ENCODE assay signal across 1 cellular context in the genomic region with DNA sequence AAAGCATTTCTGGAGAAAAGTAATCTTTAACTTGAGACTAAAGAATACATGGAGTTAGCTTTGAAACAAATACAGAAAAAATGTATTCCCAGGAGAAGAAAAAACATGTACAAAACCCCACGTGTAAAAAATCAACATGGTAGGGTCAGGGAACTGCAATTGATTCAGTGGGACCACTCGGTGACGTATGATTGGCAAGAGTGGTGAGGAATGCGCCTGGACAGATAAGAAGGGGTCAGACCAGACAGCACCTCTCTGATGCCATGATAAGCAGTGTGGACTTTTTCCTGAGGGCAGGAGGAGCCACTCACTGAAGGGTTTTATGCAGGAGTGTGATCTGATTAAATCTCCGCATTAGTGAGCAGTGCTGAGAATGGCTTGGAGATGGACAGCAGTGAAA.
A peak's percentile ranks its signal among the peaks of the same experiment; 100 is the strongest.
TF ChIP-seq lines count a peak whose summit lies in the region.

No MANE protein-coding gene starts in this region.

TF ChIP-seq in HepG2, 621 proteins besides CTCF, POLR2A, EP300 and RAD21 (continued from another document and continues in another):
- TF ChIP-seq, protein P1, sequence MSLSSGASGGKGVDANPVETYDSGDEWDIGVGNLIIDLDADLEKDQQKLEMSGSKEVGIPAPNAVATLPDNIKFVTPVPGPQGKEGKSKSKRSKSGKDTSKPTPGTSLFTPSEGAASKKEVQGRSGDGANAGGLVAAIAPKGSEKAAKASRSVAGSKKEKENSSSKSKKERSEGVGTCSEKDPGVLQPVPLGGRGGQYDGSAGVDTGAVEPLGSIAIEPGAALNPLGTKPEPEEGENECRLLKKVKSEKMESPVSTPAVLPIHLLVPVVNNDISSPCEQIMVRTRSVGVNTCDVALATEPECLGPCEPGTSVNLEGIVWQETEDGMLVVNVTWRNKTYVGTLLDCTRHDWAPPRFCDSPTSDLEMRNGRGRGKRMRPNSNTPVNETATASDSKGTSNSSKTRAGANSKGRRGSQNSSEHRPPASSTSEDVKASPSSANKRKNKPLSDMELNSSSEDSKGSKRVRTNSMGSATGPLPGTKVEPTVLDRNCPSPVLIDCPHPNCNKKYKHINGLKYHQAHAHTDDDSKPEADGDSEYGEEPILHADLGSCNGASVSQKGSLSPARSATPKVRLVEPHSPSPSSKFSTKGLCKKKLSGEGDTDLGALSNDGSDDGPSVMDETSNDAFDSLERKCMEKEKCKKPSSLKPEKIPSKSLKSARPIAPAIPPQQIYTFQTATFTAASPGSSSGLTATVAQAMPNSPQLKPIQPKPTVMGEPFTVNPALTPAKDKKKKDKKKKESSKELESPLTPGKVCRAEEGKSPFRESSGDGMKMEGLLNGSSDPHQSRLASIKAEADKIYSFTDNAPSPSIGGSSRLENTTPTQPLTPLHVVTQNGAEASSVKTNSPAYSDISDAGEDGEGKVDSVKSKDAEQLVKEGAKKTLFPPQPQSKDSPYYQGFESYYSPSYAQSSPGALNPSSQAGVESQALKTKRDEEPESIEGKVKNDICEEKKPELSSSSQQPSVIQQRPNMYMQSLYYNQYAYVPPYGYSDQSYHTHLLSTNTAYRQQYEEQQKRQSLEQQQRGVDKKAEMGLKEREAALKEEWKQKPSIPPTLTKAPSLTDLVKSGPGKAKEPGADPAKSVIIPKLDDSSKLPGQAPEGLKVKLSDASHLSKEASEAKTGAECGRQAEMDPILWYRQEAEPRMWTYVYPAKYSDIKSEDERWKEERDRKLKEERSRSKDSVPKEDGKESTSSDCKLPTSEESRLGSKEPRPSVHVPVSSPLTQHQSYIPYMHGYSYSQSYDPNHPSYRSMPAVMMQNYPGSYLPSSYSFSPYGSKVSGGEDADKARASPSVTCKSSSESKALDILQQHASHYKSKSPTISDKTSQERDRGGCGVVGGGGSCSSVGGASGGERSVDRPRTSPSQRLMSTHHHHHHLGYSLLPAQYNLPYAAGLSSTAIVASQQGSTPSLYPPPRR (CRISPR knock-in tag; IDR thresholded peaks at IDR 0.05; ENCODE audit: borderline replicate concordance), result peak; percentile 74; the same call in 1 of the 2 replicates
- peak; percentile 73 for TF ChIP-seq TEAD3 (CRISPR knock-in tag; optimal IDR thresholded peaks at IDR 0.05; ENCODE audit: borderline replicate concordance)
- TF ChIP-seq POGZ (CRISPR knock-in tag; IDR thresholded peaks at IDR 0.05), result peak; percentile 22; the same call in 1 of the 2 replicates
- no peak for TF ChIP-seq MED8 (CRISPR knock-in tag; IDR thresholded peaks at IDR 0.05; ENCODE audit: insufficient replicate concordance)
- peak; percentile 22; the same call in 1 of the 2 replicates for TF ChIP-seq FOXO1 (CRISPR knock-in tag; IDR thresholded peaks at IDR 0.05)
- TF ChIP-seq, protein P2, sequence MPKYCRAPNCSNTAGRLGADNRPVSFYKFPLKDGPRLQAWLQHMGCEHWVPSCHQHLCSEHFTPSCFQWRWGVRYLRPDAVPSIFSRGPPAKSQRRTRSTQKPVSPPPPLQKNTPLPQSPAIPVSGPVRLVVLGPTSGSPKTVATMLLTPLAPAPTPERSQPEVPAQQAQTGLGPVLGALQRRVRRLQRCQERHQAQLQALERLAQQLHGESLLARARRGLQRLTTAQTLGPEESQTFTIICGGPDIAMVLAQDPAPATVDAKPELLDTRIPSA (CRISPR knock-in tag; IDR thresholded peaks at IDR 0.05; ENCODE audit: borderline replicate concordance), result no peak
- peak; percentile 23; the same call in 1 of the 2 replicates for TF ChIP-seq FOXJ3 (CRISPR knock-in tag; IDR thresholded peaks at IDR 0.05; ENCODE audit: borderline replicate concordance)
- TF ChIP-seq GATAD2A (CRISPR knock-in tag; IDR thresholded peaks at IDR 0.05), result peak; percentile 93
- peak; percentile 64; the same call in 1 of the 2 replicates for TF ChIP-seq PHF21A (CRISPR knock-in tag; IDR thresholded peaks at IDR 0.05)
- TF ChIP-seq, protein P3, sequence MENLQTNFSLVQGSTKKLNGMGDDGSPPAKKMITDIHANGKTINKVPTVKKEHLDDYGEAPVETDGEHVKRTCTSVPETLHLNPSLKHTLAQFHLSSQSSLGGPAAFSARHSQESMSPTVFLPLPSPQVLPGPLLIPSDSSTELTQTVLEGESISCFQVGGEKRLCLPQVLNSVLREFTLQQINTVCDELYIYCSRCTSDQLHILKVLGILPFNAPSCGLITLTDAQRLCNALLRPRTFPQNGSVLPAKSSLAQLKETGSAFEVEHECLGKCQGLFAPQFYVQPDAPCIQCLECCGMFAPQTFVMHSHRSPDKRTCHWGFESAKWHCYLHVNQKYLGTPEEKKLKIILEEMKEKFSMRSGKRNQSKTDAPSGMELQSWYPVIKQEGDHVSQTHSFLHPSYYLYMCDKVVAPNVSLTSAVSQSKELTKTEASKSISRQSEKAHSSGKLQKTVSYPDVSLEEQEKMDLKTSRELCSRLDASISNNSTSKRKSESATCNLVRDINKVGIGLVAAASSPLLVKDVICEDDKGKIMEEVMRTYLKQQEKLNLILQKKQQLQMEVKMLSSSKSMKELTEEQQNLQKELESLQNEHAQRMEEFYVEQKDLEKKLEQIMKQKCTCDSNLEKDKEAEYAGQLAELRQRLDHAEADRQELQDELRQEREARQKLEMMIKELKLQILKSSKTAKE (CRISPR knock-in tag; IDR thresholded peaks at IDR 0.05; ENCODE audit: borderline replicate concordance), result 0 out of 2 replicates have a peak, but pooled peaks have one; percentile 11
- TF ChIP-seq, protein P4, sequence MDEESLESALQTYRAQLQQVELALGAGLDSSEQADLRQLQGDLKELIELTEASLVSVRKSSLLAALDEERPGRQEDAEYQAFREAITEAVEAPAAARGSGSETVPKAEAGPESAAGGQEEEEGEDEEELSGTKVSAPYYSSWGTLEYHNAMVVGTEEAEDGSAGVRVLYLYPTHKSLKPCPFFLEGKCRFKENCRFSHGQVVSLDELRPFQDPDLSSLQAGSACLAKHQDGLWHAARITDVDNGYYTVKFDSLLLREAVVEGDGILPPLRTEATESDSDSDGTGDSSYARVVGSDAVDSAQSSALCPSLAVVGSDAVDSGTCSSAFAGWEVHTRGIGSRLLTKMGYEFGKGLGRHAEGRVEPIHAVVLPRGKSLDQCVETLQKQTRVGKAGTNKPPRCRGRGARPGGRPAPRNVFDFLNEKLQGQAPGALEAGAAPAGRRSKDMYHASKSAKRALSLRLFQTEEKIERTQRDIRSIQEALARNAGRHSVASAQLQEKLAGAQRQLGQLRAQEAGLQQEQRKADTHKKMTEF (CRISPR knock-in tag; IDR thresholded peaks at IDR 0.05), result no peak
- TF ChIP-seq ZNF781 (CRISPR knock-in tag; IDR thresholded peaks at IDR 0.05; ENCODE audit: borderline replicate concordance, not compliant biosample characterization), result no peak
- no peak for TF ChIP-seq ZNF143 (CRISPR knock-in tag; IDR thresholded peaks at IDR 0.05)
- peak; percentile 76; the same call in 1 of the 2 replicates for TF ChIP-seq SOX5 (CRISPR knock-in tag; IDR thresholded peaks at IDR 0.05; ENCODE audit: borderline replicate concordance)
- no peak for TF ChIP-seq ZNF24 (IDR thresholded peaks at IDR 0.05)
- TF ChIP-seq ZNF746 (CRISPR knock-in tag; IDR thresholded peaks at IDR 0.05), result no peak
- TF ChIP-seq CREB1 (IDR thresholded peaks at IDR 0.05), result peak; percentile 68; the same call in 1 of the 2 replicates
- TF ChIP-seq CREB1 (CRISPR knock-in tag; IDR thresholded peaks at IDR 0.05), result peak; percentile 91
- TF ChIP-seq SKI (IDR thresholded peaks at IDR 0.05; ENCODE audit: partially characterized antibody), result peak; percentile 24
- TF ChIP-seq, protein P5, sequence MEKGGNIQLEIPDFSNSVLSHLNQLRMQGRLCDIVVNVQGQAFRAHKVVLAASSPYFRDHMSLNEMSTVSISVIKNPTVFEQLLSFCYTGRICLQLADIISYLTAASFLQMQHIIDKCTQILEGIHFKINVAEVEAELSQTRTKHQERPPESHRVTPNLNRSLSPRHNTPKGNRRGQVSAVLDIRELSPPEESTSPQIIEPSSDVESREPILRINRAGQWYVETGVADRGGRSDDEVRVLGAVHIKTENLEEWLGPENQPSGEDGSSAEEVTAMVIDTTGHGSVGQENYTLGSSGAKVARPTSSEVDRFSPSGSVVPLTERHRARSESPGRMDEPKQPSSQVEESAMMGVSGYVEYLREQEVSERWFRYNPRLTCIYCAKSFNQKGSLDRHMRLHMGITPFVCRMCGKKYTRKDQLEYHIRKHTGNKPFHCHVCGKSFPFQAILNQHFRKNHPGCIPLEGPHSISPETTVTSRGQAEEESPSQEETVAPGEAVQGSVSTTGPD (CRISPR knock-in tag; IDR thresholded peaks at IDR 0.05), result no peak
- TF ChIP-seq, protein P6, sequence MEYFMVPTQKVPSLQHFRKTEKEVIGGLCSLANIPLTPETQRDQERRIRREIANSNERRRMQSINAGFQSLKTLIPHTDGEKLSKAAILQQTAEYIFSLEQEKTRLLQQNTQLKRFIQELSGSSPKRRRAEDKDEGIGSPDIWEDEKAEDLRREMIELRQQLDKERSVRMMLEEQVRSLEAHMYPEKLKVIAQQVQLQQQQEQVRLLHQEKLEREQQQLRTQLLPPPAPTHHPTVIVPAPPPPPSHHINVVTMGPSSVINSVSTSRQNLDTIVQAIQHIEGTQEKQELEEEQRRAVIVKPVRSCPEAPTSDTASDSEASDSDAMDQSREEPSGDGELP (IDR thresholded peaks at IDR 0.05; ENCODE audit: borderline replicate concordance, low read depth), result peak; percentile 18; the same call in 1 of the 2 replicates
- peak; percentile 54 for TF ChIP-seq TCF7 (IDR thresholded peaks at IDR 0.05; ENCODE audit: low read depth)
- peak; percentile 42; the same call in 1 of the 2 replicates for TF ChIP-seq MYC (CRISPR knock-in tag; IDR thresholded peaks at IDR 0.05; ENCODE audit: borderline replicate concordance)
- TF ChIP-seq ZNF33B (CRISPR knock-in tag; IDR thresholded peaks at IDR 0.05), result no peak
- peak; percentile 56; the same call in 1 of the 2 replicates for TF ChIP-seq HDAC1 (CRISPR knock-in tag; IDR thresholded peaks at IDR 0.05)
- TF ChIP-seq BRD4 (CRISPR knock-in tag; IDR thresholded peaks at IDR 0.05), result 0 out of 2 replicates have a peak, but pooled peaks have one; percentile 29
- TF ChIP-seq ZNF180 (CRISPR knock-in tag; IDR thresholded peaks at IDR 0.05; ENCODE audit: borderline replicate concordance, low read depth), result no peak
- TF ChIP-seq LCORL (IDR thresholded peaks at IDR 0.05), result no peak
- 0 out of 2 replicates have a peak, but pooled peaks have one; percentile 25 for TF ChIP-seq LCORL (CRISPR knock-in tag; IDR thresholded peaks at IDR 0.05)
- TF ChIP-seq, protein P7, sequence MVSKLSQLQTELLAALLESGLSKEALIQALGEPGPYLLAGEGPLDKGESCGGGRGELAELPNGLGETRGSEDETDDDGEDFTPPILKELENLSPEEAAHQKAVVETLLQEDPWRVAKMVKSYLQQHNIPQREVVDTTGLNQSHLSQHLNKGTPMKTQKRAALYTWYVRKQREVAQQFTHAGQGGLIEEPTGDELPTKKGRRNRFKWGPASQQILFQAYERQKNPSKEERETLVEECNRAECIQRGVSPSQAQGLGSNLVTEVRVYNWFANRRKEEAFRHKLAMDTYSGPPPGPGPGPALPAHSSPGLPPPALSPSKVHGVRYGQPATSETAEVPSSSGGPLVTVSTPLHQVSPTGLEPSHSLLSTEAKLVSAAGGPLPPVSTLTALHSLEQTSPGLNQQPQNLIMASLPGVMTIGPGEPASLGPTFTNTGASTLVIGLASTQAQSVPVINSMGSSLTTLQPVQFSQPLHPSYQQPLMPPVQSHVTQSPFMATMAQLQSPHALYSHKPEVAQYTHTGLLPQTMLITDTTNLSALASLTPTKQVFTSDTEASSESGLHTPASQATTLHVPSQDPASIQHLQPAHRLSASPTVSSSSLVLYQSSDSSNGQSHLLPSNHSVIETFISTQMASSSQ (IDR thresholded peaks at IDR 0.05; ENCODE audit: low read depth), result peak; percentile 47; the same call in 1 of the 2 replicates
- TF ChIP-seq, protein P7 (CRISPR knock-in tag; IDR thresholded peaks at IDR 0.05; ENCODE audit: borderline replicate concordance), result no peak
- peak; percentile 91 for TF ChIP-seq GATA4 (IDR thresholded peaks at IDR 0.05; ENCODE audit: borderline replicate concordance, low read depth)
- TF ChIP-seq SALL1 (CRISPR knock-in tag; IDR thresholded peaks at IDR 0.05), result peak; percentile 70; the same call in 1 of the 2 replicates
- TF ChIP-seq, protein P8, sequence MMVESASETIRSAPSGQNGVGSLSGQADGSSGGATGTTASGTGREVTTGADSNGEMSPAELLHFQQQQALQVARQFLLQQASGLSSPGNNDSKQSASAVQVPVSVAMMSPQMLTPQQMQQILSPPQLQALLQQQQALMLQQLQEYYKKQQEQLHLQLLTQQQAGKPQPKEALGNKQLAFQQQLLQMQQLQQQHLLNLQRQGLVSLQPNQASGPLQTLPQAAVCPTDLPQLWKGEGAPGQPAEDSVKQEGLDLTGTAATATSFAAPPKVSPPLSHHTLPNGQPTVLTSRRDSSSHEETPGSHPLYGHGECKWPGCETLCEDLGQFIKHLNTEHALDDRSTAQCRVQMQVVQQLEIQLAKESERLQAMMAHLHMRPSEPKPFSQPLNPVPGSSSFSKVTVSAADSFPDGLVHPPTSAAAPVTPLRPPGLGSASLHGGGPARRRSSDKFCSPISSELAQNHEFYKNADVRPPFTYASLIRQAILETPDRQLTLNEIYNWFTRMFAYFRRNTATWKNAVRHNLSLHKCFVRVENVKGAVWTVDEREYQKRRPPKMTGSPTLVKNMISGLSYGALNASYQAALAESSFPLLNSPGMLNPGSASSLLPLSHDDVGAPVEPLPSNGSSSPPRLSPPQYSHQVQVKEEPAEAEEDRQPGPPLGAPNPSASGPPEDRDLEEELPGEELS (CRISPR knock-in tag; IDR thresholded peaks at IDR 0.05), result peak; percentile 67
